ENCODE assay signal across 8 cellular contexts in genomic region chrX:129600981-129601424, GRCh38. TPM values are rescaled to one million over a fixed set of nuclear protein-coding genes. Genes with fewer than 3 reads are reported as not detected.
DNase-seq lines count a peak whose midpoint lies in the region; TF ChIP-seq lines count a peak whose summit lies in the region.

No MANE protein-coding gene starts in this region.

- H3K36me3 ChIP-seq in A673 (ENCODE audit: insufficient read depth, low read length, poor library complexity, severe bottlenecking) (no peaks in the 10 kb centered on the region), mammary epithelial cell (ENCODE audit: insufficient read depth, low read length) (no peaks in the 10 kb centered on the region), vagina (no peaks in the 10 kb centered on the region)

- H3K9me3 ChIP-seq in A673 (ENCODE audit: low read depth, low read length, poor library complexity, severe bottlenecking) (no peaks in the 10 kb centered on the region), mammary epithelial cell (replicated peaks; ENCODE audit: insufficient read depth, low read length) (no peaks in the 10 kb centered on the region), vagina (no peaks in the 10 kb centered on the region)

- 22% methylated on average over 11 of the region's 11 CpGs for WGBS in mammary epithelial cell (ENCODE audit: low coverage, missing lambda C conversion rate)

- no peaks in the 10 kb centered on the region for H4K20me1 ChIP-seq in mammary epithelial cell (ENCODE audit: insufficient read depth, low read length)

- H3K27me3 ChIP-seq in A673 (replicated peaks; ENCODE audit: insufficient read depth, low read depth, low read length, poor library complexity) (no peaks in the 10 kb centered on the region), mammary epithelial cell (ENCODE audit: insufficient read depth, low read length) (no peaks in the 10 kb centered on the region), layer of hippocampus (ENCODE audit: control insufficient read depth, insufficient read depth, low read length) (no peaks in the 10 kb centered on the region), vagina (no peaks in the 10 kb centered on the region)

- POLR2A ChIA-PET in A673 (lab: Charles Lee; ENCODE audit: low non-redundant PET), result no interaction called here

- TF ChIP-seq CTCF in A673 (conservative IDR thresholded peaks at IDR 0.05; ENCODE audit: low read depth, low read length) (peak; percentile 74), mammary epithelial cell (conservative IDR thresholded peaks at IDR 0.05 in 1 of 2, IDR thresholded peaks at IDR 0.05 in 1 of 2; ENCODE audit: extremely low read depth in 1 of 2, insufficient read depth in 1 of 2, low read depth in 1 of 2, low read length in 2 of 2) (peak; percentile 67 to 72), vagina (IDR thresholded peaks at IDR 0.05) (peak in 2 of 3 experiments; percentile 14 to 41)

- dilution Hi-C loops in mammary epithelial cell (cut with HindIII; ENCODE audit: low sequenced_read_pairs), result no loop called here

- CTCF ChIA-PET in A673 (lab: Charles Lee) (no interaction called here), mammary epithelial cell (lab: Charles Lee; ENCODE audit: low non-redundant PET) (interaction anchor here (0.6 kb wide), 3 partner anchors 75 to 664 kb away, joined by 3 to 5 read pairs (median 3); no protein-coding TSS in a partner anchor)

- H3K4me1 ChIP-seq in A673 (ENCODE audit: insufficient read depth, low read length, poor library complexity, severe bottlenecking) (no peaks in the 10 kb centered on the region), mammary epithelial cell (ENCODE audit: insufficient read depth, low read length) (peaks cover 16% of the 10 kb centered on the region), vagina (peaks cover 10% of the 10 kb centered on the region)

- no peak for TF ChIP-seq POLR2A in vagina (IDR thresholded peaks at IDR 0.05)

- no peaks in the 10 kb centered on the region for H3K79me2 ChIP-seq in mammary epithelial cell (ENCODE audit: insufficient read depth, low read length)

- in situ Hi-C loops in mammary epithelial cell (cut with MboI; ENCODE audit: low sequenced_read_pairs in 2 of 2), result loop anchor here (5.0 to 25.0 kb wide), 3 partner anchors 126 to 586 kb away; no protein-coding TSS in a partner anchor

- H2AFZ ChIP-seq in mammary epithelial cell (ENCODE audit: low read depth, low read length), result peak overlapping the region; percentile 30

- peak; percentile 38 for DNase-seq in A673 (ENCODE audit: low spot score)
- peak; percentile 26 for DNase-seq in EL
- DNase-seq in NCI-H1694 treated with DMSO at 0.1 percent for 48 hours (lab: John Stamatoyannopoulos, UW), result peak; percentile 22
- DNase-seq in mammary epithelial cell, result peak; percentile 30
- peak in 1 of 2 donors; percentile 85 for DNase-seq in vagina (ENCODE audit: extremely low spot score in 2 of 2)
- no peak for DNase-seq in cerebellar nuclear complex (lab: John Stamatoyannopoulos, UW)
- no peak for DNase-seq in OCI-M2 (lab: John Stamatoyannopoulos, UW; ENCODE audit: unreplicated experiment)

- H3K4me3 ChIP-seq in A673 (ENCODE audit: low read depth, low read length, poor library complexity, severe bottlenecking) (no peak overlapping the region), mammary epithelial cell (replicated peaks in 1 of 3; ENCODE audit: insufficient read depth in 1 of 3, low read depth in 2 of 3, low read length in 3 of 3) (no peak overlapping the region), vagina (no peak overlapping the region)

- H3K27ac ChIP-seq in A673 (ENCODE audit: low read depth, low read length, poor library complexity, severe bottlenecking) (no peak overlapping the region), mammary epithelial cell (ENCODE audit: insufficient read depth, low read depth, low read length) (no peak overlapping the region), layer of hippocampus (ENCODE audit: low read depth, low read length) (peak overlapping the region; percentile 19), vagina (no peak overlapping the region)

- no peak overlapping the region for H3K4me2 ChIP-seq in mammary epithelial cell (ENCODE audit: insufficient read depth, low read depth, low read length)

- intact Hi-C loops in A673 (cut with micrococcal nuclease; ENCODE audit: unreplicated experiment) (loop anchor here (10.0 kb wide), 1 partner anchor 594 kb away; no protein-coding TSS in a partner anchor), mammary epithelial cell (cut with micrococcal nuclease) (loop anchor here (10.0 kb wide), 1 partner anchor 304 kb away; the partner anchor contains the start of gene UTP14A), vagina (cut with DNase I) (loop anchor here (5.0 kb wide), 1 partner anchor 456 kb away; no protein-coding TSS in a partner anchor)

- no peak overlapping the region for H3K9ac ChIP-seq in mammary epithelial cell (ENCODE audit: insufficient read depth, low read length)

- BruUV-seq in A673 (replicated peaks; lab: Mats Ljungman, UMichigan) (no TSS peak), mammary epithelial cell (replicated peaks; lab: Mats Ljungman, UMichigan) (no TSS peak)

RNA-seq across cellular contexts. Expression of gene APLN, which starts 53.8 kb away (rescaled TPM):
- total RNA-seq in A673 (2021), result 0.34 and 0.55 TPM in 2 replicates
- under 1 TPM; under 0.01 to 0.21 TPM for total RNA-seq in mammary epithelial cell
- 0.41 TPM for polyA plus RNA-seq in mammary epithelial cell
- not detected for polyA minus RNA-seq in mammary epithelial cell
- total RNA-seq in vagina, result not detected

Comparison
In these comparisons a context has a peak if more than half of its experiments do, and no peak if none do; other contexts are left out.
1. DNase-seq: peak in A673 (single experiment), EL (single experiment), NCI-H1694 treated with DMSO at 0.1 percent for 48 hours (single experiment) and mammary epithelial cell (single experiment); none in cerebellar nuclear complex (0 of 2) and OCI-M2 (single experiment).
2. Peak in every context shown above with its lines, with median percentiles within 50 percentile points of each other: CTCF ChIP-seq.